In the genomic region with DNA sequence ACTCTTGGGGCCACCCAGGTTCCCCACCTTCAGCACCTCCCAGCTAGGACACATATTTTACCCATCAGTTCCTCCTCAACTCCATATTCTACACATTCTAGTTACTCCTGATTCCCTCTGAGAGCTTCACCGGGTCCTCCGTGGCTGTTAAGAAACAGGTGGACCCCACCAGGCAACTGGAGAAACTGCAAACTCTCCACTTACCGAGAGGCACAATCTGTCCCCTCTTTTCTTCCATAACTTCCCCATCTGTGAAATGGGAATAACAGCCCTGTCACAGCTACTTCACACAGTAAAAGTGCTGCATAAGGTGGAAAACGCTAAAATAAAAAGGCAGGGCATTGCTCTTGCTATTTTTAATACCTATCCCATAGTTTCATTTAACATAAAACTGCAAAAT, we compare ENCODE assay signal across 13 cellular contexts. TPM values are rescaled to one million over a fixed set of nuclear protein-coding genes. Genes with fewer than 3 reads are reported as not detected.
DNase-seq lines count a peak whose midpoint lies in the region; ATAC-seq lines count a peak whose summit lies in the region.
"Had no signal": no experiment of that assay in that cellular context is flagged by ENCODE, and none has a peak within 500 bp of the region (broad histone marks: within the 10 kb centered on the region; RNA-seq: fewer than 3 reads in every experiment).

No MANE protein-coding gene starts in this region.

- H3K27ac ChIP-seq in epithelial cell of prostate = peak overlapping the region; percentile 33
- no peak overlapping the region for H3K27ac ChIP-seq in urinary bladder (ENCODE audit: low read depth)

- H3K4me1 ChIP-seq in mucosa of stomach (ENCODE audit: control insufficient read depth, insufficient read depth, low read length) (peaks cover 33% of the 10 kb centered on the region), urinary bladder (ENCODE audit: insufficient read depth) (peaks cover 1% of the 10 kb centered on the region)

- no peak overlapping the region for H3K4me3 Mint-ChIP-seq in activated naive CD4-positive, alpha-beta T cell treated with anti-CD3 and anti-CD28 coated beads, Interleukin-2, amount 50 U/mL, for 24 hours
- H3K4me3 Mint-ChIP-seq: activated CD8-positive, alpha-beta T cell treated with anti-CD3 and anti-CD28 coated beads for 36 hours had no signal

- no peaks in the 10 kb centered on the region for H3K9me3 ChIP-seq in mucosa of stomach (ENCODE audit: control insufficient read depth, low read length)

- H3K27me3 Mint-ChIP-seq in activated naive CD4-positive, alpha-beta T cell treated with anti-CD3 and anti-CD28 coated beads, Interleukin-2, amount 50 U/mL, for 24 hours = no peaks in the 10 kb centered on the region

- H3K36me3 ChIP-seq in mucosa of stomach (ENCODE audit: control insufficient read depth, insufficient read depth, low read length) = no peaks in the 10 kb centered on the region
- H3K36me3 ChIP-seq in urinary bladder (ENCODE audit: insufficient read depth) = no peaks in the 10 kb centered on the region

- WGBS in urinary bladder = 22% methylated on average over 4 of the region's 4 CpGs

- no peaks in the 10 kb centered on the region for H3K36me3 Mint-ChIP-seq in activated naive CD4-positive, alpha-beta T cell treated with anti-CD3 and anti-CD28 coated beads, Interleukin-2, amount 50 U/mL, for 24 hours

- peak overlapping the region; percentile 69 for H3K9ac ChIP-seq in mucosa of stomach (ENCODE audit: low read length)

- H3K9me3 Mint-ChIP-seq in activated naive CD4-positive, alpha-beta T cell treated with anti-CD3 and anti-CD28 coated beads, Interleukin-2, amount 50 U/mL, for 24 hours = no peaks in the 10 kb centered on the region
- H3K9me3 Mint-ChIP-seq: activated CD8-positive, alpha-beta T cell treated with anti-CD3 and anti-CD28 coated beads for 36 hours; activated naive CD8-positive, alpha-beta T cell treated with anti-CD3 and anti-CD28 coated beads, Interleukin-2, amount 50 U/mL, for 24 hours had no signal

- ATAC-seq in GM18867 (IDR thresholded peaks at IDR 0.05; ENCODE audit: unreplicated experiment) = no peak

- H3K27ac Mint-ChIP-seq in activated naive CD4-positive, alpha-beta T cell treated with anti-CD3 and anti-CD28 coated beads, Interleukin-2, amount 50 U/mL, for 24 hours = peak overlapping the region; percentile 76
- H3K27ac Mint-ChIP-seq: activated CD8-positive, alpha-beta T cell treated with anti-CD3 and anti-CD28 coated beads for 36 hours; activated naive CD8-positive, alpha-beta T cell treated with anti-CD3 and anti-CD28 coated beads, Interleukin-2, amount 50 U/mL, for 24 hours had no signal

- DNase-seq in activated naive CD4-positive, alpha-beta T cell (lab: John Stamatoyannopoulos, UW) = no peak
- no peak for DNase-seq in epithelial cell of prostate (ENCODE audit: low read depth, low spot score)
- DNase-seq in GDM1 (lab: John Stamatoyannopoulos, UW) = no peak
- DNase-seq in central memory CD4-positive, alpha-beta T cell = no peak
- DNase-seq: HCEC 1CT had no signal

- peaks cover 22% of the 10 kb centered on the region for H3K4me1 Mint-ChIP-seq in activated naive CD4-positive, alpha-beta T cell treated with anti-CD3 and anti-CD28 coated beads, Interleukin-2, amount 50 U/mL, for 24 hours

- peak overlapping the region; percentile 66 for H3K4me3 ChIP-seq in mucosa of stomach (ENCODE audit: low read length)
- peak overlapping the region; percentile 54 for H3K4me3 ChIP-seq in urinary bladder (ENCODE audit: low read depth, low read length)

- no peaks in the 10 kb centered on the region for H3K27me3 ChIP-seq in mucosa of stomach (ENCODE audit: control insufficient read depth, insufficient read depth, low read length)

RNA-seq across cellular contexts. Expression of gene SLC7A8, which starts 1.5 kb away (rescaled TPM):
- 8.4 TPM for total RNA-seq in urinary bladder
- polyA plus RNA-seq in urinary bladder = 35.5 TPM

RNA-seq across cellular contexts. Expression of gene RNF212B, which starts 55.8 kb away (rescaled TPM):
- total RNA-seq in urinary bladder = not detected
- 0.41 TPM for polyA plus RNA-seq in urinary bladder
- total RNA-seq: activated CD8-positive, alpha-beta T cell treated with anti-CD3 and anti-CD28 coated beads for 36 hours; mesenteric fat pad had no signal
- polyA plus RNA-seq: esophagus had no signal
